In genomic region chr19:7944177-7944761, GRCh38 we compare ENCODE assay signal across 8 cellular contexts. TPM values are rescaled to one million over a fixed set of nuclear protein-coding genes. Genes with fewer than 3 reads are reported as not detected.
A peak's percentile ranks its signal among the peaks of the same experiment; 100 is the strongest.
DNase-seq lines count a peak whose midpoint lies in the region; ATAC-seq and TF ChIP-seq lines count a peak whose summit lies in the region.

No MANE protein-coding gene starts in this region.

- H3K9me2 ChIP-seq in SU-DHL-6 (replicated peaks; ENCODE audit: insufficient read depth, low read length), result no peaks in the 10 kb centered on the region

- H3K36me3 ChIP-seq in ES-I3 (ENCODE audit: insufficient read depth, low read length) (peaks cover 4% of the 10 kb centered on the region; the same call in 1 of the 2 replicates), SU-DHL-6 (ENCODE audit: low read length) (no peaks in the 10 kb centered on the region), adipocyte (ENCODE audit: control insufficient read depth, insufficient read depth, low read length, severe bottlenecking) (peaks cover 16% of the 10 kb centered on the region), heart right ventricle (peaks cover 0 to 23% (median 15%) of the 10 kb centered on the region in 9 donors), upper lobe of right lung (peaks cover 16% of the 10 kb centered on the region)

- WGBS in heart right ventricle, 2 donors, result 27 to 29% methylated on average over 18 of the region's 18 CpGs

- H3K9me3 ChIP-seq in ES-I3 (ENCODE audit: control insufficient read depth, insufficient read depth, low read length) (no peaks in the 10 kb centered on the region), SU-DHL-6 (ENCODE audit: insufficient read depth, low read length) (no peaks in the 10 kb centered on the region), adipocyte (ENCODE audit: control insufficient read depth, low read length) (no peaks in the 10 kb centered on the region), heart right ventricle (peaks cover 0 to 3% (median 0%) of the 10 kb centered on the region in 11 donors), upper lobe of right lung (no peaks in the 10 kb centered on the region)

- H3K27me3 ChIP-seq in SU-DHL-6 (ENCODE audit: low read length), result no peaks in the 10 kb centered on the region
- no peaks in the 10 kb centered on the region for H3K27me3 ChIP-seq in adipocyte (replicated peaks; ENCODE audit: control insufficient read depth, insufficient read depth, low read length)
- no peaks in the 10 kb centered on the region for H3K27me3 ChIP-seq in heart right ventricle
- no peaks in the 10 kb centered on the region for H3K27me3 ChIP-seq in upper lobe of right lung

- no peaks in the 10 kb centered on the region for H3K4me1 ChIP-seq in ES-I3 (ENCODE audit: insufficient read depth, low read length)
- peaks cover 5% of the 10 kb centered on the region for H3K4me1 ChIP-seq in adipocyte (ENCODE audit: control insufficient read depth, insufficient read depth, low read length)
- peaks cover 4 to 26% (median 13%) of the 10 kb centered on the region in 9 donors for H3K4me1 ChIP-seq in heart right ventricle
- H3K4me1 ChIP-seq in upper lobe of right lung, result peaks cover 12% of the 10 kb centered on the region

- peaks cover 37% of the 10 kb centered on the region for H3K79me2 ChIP-seq in SU-DHL-6 (ENCODE audit: insufficient read depth, low read length)

- peak; percentile 74 for TF ChIP-seq CTCF in SU-DHL-6 (IDR thresholded peaks at IDR 0.05; ENCODE audit: insufficient read depth, low read length, poor library complexity, severe bottlenecking)
- peak; percentile 80 to 93 (median 88) for TF ChIP-seq CTCF in heart right ventricle (IDR thresholded peaks at IDR 0.05)
- peak; percentile 82 for TF ChIP-seq CTCF in upper lobe of right lung (IDR thresholded peaks at IDR 0.05)

- intact Hi-C loops in heart right ventricle (cut with DNase I) (loop anchor here in 9 of 10 donors (1.0 to 10.0 kb wide), 8 partner anchors 58 to 311 kb away; partner anchors contain the start of gene ELAVL1 (in 4 of the 9)), posterior vena cava (cut with DNase I) (no loop called here), upper lobe of right lung (cut with DNase I) (loop anchor here (10.0 kb wide), 1 partner anchor 311 kb away; no protein-coding TSS in a partner anchor)

- DNase-seq in NCI-H1105 treated with DMSO at 0.1 percent for 48 hours (lab: John Stamatoyannopoulos, UW), result peak; percentile 90
- peak; percentile 98 for DNase-seq in adipocyte (ENCODE audit: low read depth)
- peak; percentile 80 to 86 for DNase-seq in heart right ventricle
- DNase-seq in posterior vena cava (ENCODE audit: low spot score), result peak; percentile 94
- peak; percentile 87 for DNase-seq in upper lobe of right lung

- 0 out of 2 replicates have a peak, but pooled peaks cover 3% of the 10 kb centered on the region for H3F3A ChIP-seq in SU-DHL-6 (ENCODE audit: insufficient read depth)

- no peaks in the 10 kb centered on the region for H4K20me1 ChIP-seq in SU-DHL-6 (ENCODE audit: low read depth, low read length)

- H3K9ac ChIP-seq in ES-I3 (ENCODE audit: low read depth, low read length) (peak overlapping the region; percentile 97), SU-DHL-6 (ENCODE audit: low read length) (peak overlapping the region; percentile 66), adipocyte (ENCODE audit: low read length) (peak overlapping the region; percentile 75)

- peak overlapping the region; percentile 59 for H2AFZ ChIP-seq in SU-DHL-6 (ENCODE audit: low read depth, low read length, severe bottlenecking)

- ATAC-seq in HG02571 (IDR thresholded peaks at IDR 0.05; ENCODE audit: unreplicated experiment) (peak; percentile 22), heart right ventricle (peak; percentile 47 to 85 (median 68)), upper lobe of right lung (peak; percentile 66)

- H3K4me3 ChIP-seq in SU-DHL-6 (ENCODE audit: insufficient read depth, low read length, poor library complexity, severe bottlenecking) (peak overlapping the region; percentile 58), adipocyte (ENCODE audit: low read length) (peak overlapping the region; percentile 90), heart right ventricle (peak overlapping the region; percentile 40 to 99 (median 87)), upper lobe of right lung (peak overlapping the region; percentile 92)

- peak overlapping the region; percentile 77 for H3K4me2 ChIP-seq in SU-DHL-6 (ENCODE audit: low read depth, low read length, poor library complexity, severe bottlenecking)

- H3K27ac ChIP-seq in SU-DHL-6 (ENCODE audit: low read depth, low read length) (peak overlapping the region; percentile 57), heart right ventricle (peak overlapping the region in 9 of 10 donors; percentile 7 to 98 (median 87)), upper lobe of right lung (peak overlapping the region; percentile 88)

RNA-seq across cellular contexts. Expression of gene TIMM44, which starts 0.8 kb away (rescaled TPM):
- total RNA-seq in heart right ventricle, result 10 to 100 TPM; 54.9 to 97.5 (median 71.4) TPM
- polyA plus RNA-seq in heart right ventricle, result 100 to 1,000 TPM; 110 to 188 TPM
- 10 to 100 TPM; 37.2 to 47.8 TPM for total RNA-seq in posterior vena cava
- total RNA-seq in upper lobe of right lung, result 49.8 TPM

RNA-seq across cellular contexts. Expression of gene CTXN1, which starts 18.3 kb away (rescaled TPM):
- total RNA-seq in heart right ventricle (under 1 TPM in 6 of 10 donors, not detected in 4; 0.18 to 0.44 (median 0.24) TPM), posterior vena cava (10 to 100 TPM in 1 of 2 donors, 1 to 10 TPM in 1; 5.9 to 11.7 TPM), upper lobe of right lung (1.2 TPM)
- polyA plus RNA-seq in heart right ventricle, result under 1 TPM in 1 of 2 donors, not detected in 1; 0.74 TPM

RNA-seq across cellular contexts. Expression of gene SNAPC2, which starts 24.1 kb away (rescaled TPM):
- 10 to 100 TPM in 3 of 10 donors, 1 to 10 TPM in 7; 5.7 to 12.9 (median 9.5) TPM for total RNA-seq in heart right ventricle
- polyA plus RNA-seq in heart right ventricle, result 10 to 100 TPM in 1 of 2 donors, 1 to 10 TPM in 1; 7.3 to 26.1 TPM
- 10 to 100 TPM; 25.4 to 28.7 TPM for total RNA-seq in posterior vena cava
- 28.9 TPM for total RNA-seq in upper lobe of right lung

RNA-seq across cellular contexts. Expression of gene TGFBR3L, which starts 29.6 kb away (rescaled TPM):
- 10 to 100 TPM in 2 of 10 donors, 1 to 10 TPM in 8; 1.1 to 11.6 (median 4.7) TPM for total RNA-seq in heart right ventricle
- polyA plus RNA-seq in heart right ventricle, result 1 to 10 TPM; 1.9 to 2.3 TPM
- 1 to 10 TPM; 1.5 to 4.4 TPM for total RNA-seq in posterior vena cava
- total RNA-seq in upper lobe of right lung, result 1.2 TPM

RNA-seq across cellular contexts. Expression of gene MAP2K7, which starts 40.6 kb away (rescaled TPM):
- total RNA-seq in heart right ventricle (10 to 100 TPM; 21.3 to 32.5 (median 24.6) TPM), posterior vena cava (10 to 100 TPM; 22.2 to 26.6 TPM), upper lobe of right lung (36.4 TPM)
- polyA plus RNA-seq in heart right ventricle, result 10 to 100 TPM; 13.1 to 53.8 TPM

Comparison
In these comparisons a context has a peak if more than half of its experiments do, and no peak if none do; other contexts are left out.
1. Peak in every context shown above with its lines: DNase-seq, ATAC-seq, H3K4me3 ChIP-seq and H3K27ac ChIP-seq.
2. intact Hi-C loops: an anchor here in heart right ventricle (1.0 to 10.0 kb wide) and upper lobe of right lung (10.0 kb wide); none called in posterior vena cava.